Comparison of ENCODE assay signal across 1 cellular context in genomic region chr22:19664406-19664805, GRCh38.
TF ChIP-seq lines count a peak whose summit lies in the region.

No MANE protein-coding gene starts in this region.

TF ChIP-seq in SK-N-SH treated with all-trans-retinoic acid at 6 μM for 48 hours, 23 proteins besides CTCF, POLR2A, EP300 and RAD21 (continued from another document):
- no peak for TF ChIP-seq CREB5 (CRISPR knock-in tag; IDR thresholded peaks at IDR 0.05; ENCODE audit: low read depth)
- no peak for TF ChIP-seq OSR1 (CRISPR knock-in tag; IDR thresholded peaks at IDR 0.05)
- no peak for TF ChIP-seq TSHZ2 (CRISPR knock-in tag; IDR thresholded peaks at IDR 0.05)
- no peak for TF ChIP-seq PATZ1 (CRISPR knock-in tag; IDR thresholded peaks at IDR 0.05; ENCODE audit: borderline replicate concordance)
- no peak for TF ChIP-seq ISL1 (CRISPR knock-in tag; IDR thresholded peaks at IDR 0.05)
- no peak for TF ChIP-seq SNAI2 (CRISPR knock-in tag; IDR thresholded peaks at IDR 0.05)
- no peak for TF ChIP-seq ESRRG (CRISPR knock-in tag; IDR thresholded peaks at IDR 0.05)
- no peak for TF ChIP-seq ZNF8 (CRISPR knock-in tag; IDR thresholded peaks at IDR 0.05)
- TF ChIP-seq ZFP3 (CRISPR knock-in tag; IDR thresholded peaks at IDR 0.05): no peak
- TF ChIP-seq BACH2 (CRISPR knock-in tag; IDR thresholded peaks at IDR 0.05; ENCODE audit: borderline replicate concordance): no peak
- TF ChIP-seq GLIS3 (CRISPR knock-in tag; IDR thresholded peaks at IDR 0.05): no peak
